Comparison of ENCODE assay signal across 18 cellular contexts in the genomic region with DNA sequence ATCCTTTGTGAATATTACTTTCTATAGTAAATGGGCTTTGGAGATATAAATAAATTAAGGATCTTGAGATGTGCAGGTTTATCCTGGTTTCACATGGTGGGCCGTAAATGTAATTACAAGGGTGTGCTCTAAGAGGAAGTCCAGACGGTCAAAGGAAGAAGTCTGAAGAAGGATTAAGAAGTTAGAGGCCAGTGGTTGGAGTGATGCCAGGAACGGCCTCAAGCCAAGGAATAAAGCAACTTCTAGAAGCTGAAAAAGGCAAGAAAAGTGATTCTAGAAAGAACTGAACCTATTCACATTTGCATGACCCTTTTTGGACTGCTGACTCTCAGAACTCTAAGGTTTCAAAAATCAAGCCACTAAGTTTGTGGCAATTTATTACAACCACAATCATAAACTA.
DNase-seq lines count a peak whose midpoint lies in the region; ATAC-seq and TF ChIP-seq lines count a peak whose summit lies in the region.
"Had no signal": no experiment of that assay in that cellular context is flagged by ENCODE, and none has a peak within 500 bp of the region (broad histone marks: within the 10 kb centered on the region; RNA-seq: fewer than 3 reads in every experiment).

No MANE protein-coding gene starts in this region.

- intact Hi-C loops in psoas muscle (cut with DNase I): no loop called here

- H3K27ac ChIP-seq in psoas muscle: no peak overlapping the region

- no peak for TF ChIP-seq CTCF in fibroblast of pulmonary artery (IDR thresholded peaks at IDR 0.05; ENCODE audit: low read length, missing control alignments)
- no peak for TF ChIP-seq CTCF in retinal pigment epithelial cell (conservative IDR thresholded peaks at IDR 0.05; ENCODE audit: low read depth, low read length)
- TF ChIP-seq CTCF in psoas muscle (IDR thresholded peaks at IDR 0.05): no peak

- H3K27me3 ChIP-seq in psoas muscle (ENCODE audit: insufficient read depth in 3 of 3, low read length in 2 of 3): no peaks in the 10 kb centered on the region
- H3K27me3 ChIP-seq: BE2C had no signal

- H3K36me3 ChIP-seq in psoas muscle (ENCODE audit: insufficient read depth in 1 of 2, low read depth in 1 of 2): no peaks in the 10 kb centered on the region
- H3K36me3 ChIP-seq: BE2C, HAP-1 had no signal

- H3K4me3 ChIP-seq in fibroblast of pulmonary artery (replicated peaks; ENCODE audit: low read depth, low read length) (no peak overlapping the region), retinal pigment epithelial cell (ENCODE audit: low read length) (no peak overlapping the region), psoas muscle (no peak overlapping the region)
- H3K4me3 ChIP-seq: HAP-1 had no signal

- no peak for ATAC-seq in HG03571 (IDR thresholded peaks at IDR 0.05; ENCODE audit: unreplicated experiment)
- no peak for ATAC-seq in psoas muscle
- ATAC-seq: Panc1, SK-N-SH treated with all-trans-retinoic acid at 6 μM for 48 hours had no signal

- DNase-seq in NCI-H82 treated with DMSO at 0.1 percent for 48 hours (lab: John Stamatoyannopoulos, UW; ENCODE audit: unreplicated experiment) (peak; percentile 41), SKM-1 treated with dmso at 0.1 percent for 144 hours (lab: John Stamatoyannopoulos, UW; ENCODE audit: unreplicated experiment) (peak; percentile 27), fibroblast of pulmonary artery (ENCODE audit: low read depth) (peak; percentile 17), retinal pigment epithelial cell (ENCODE audit: low read depth) (peak; percentile 45), psoas muscle (no peak), A172 (ENCODE audit: low spot score) (no peak)
- DNase-seq: BE2C; Calu3; CD4-positive, alpha-beta T cell; DMS53; NCI-H1417; NCI-H187 treated with DMSO at 0.1 percent for 48 hours; NCI-H69; SHP77 treated with DMSO at 0.1 percent for 48 hours had no signal

- WGBS in psoas muscle, 3 donors: 44 to 47% (median 47%) methylated on average over 3 of the region's 3 CpGs

- no peaks in the 10 kb centered on the region for H3K4me1 ChIP-seq in psoas muscle
- H3K4me1 ChIP-seq: BE2C, HAP-1 had no signal

- H3K9me3 ChIP-seq in psoas muscle: no peaks in the 10 kb centered on the region
- H3K9me3 ChIP-seq: BE2C, HAP-1 had no signal

Comparison
In these comparisons a context has a peak if more than half of its experiments do, and no peak if none do; other contexts are left out.
1. DNase-seq: peak in NCI-H82 treated with DMSO at 0.1 percent for 48 hours (single experiment), SKM-1 treated with dmso at 0.1 percent for 144 hours (single experiment), fibroblast of pulmonary artery (single experiment) and retinal pigment epithelial cell (single experiment); none in psoas muscle (0 of 2) and A172 (single experiment).